21 cellular contexts compared by ENCODE assay signal in genomic region chr17:61565213-61565612, GRCh38. TPM values are rescaled to one million over a fixed set of nuclear protein-coding genes. Genes with fewer than 3 reads are reported as not detected.
DNase-seq lines count a peak whose midpoint lies in the region; ATAC-seq, FAIRE-seq and TF ChIP-seq lines count a peak whose summit lies in the region.
"Had no signal": no experiment of that assay in that cellular context is flagged by ENCODE, and none has a peak within 500 bp of the region (broad histone marks: within the 10 kb centered on the region; RNA-seq: fewer than 3 reads in every experiment).

No MANE protein-coding gene starts in this region.

- in situ Hi-C loops in HepG2 (cut with HindIII; ENCODE audit: extremely low pct_ligation_motif_present, low pct_unique_long_range_greater_than_20kb) = no loop called here

- no peaks in the 10 kb centered on the region for H3K9me2 ChIP-seq in OCI-LY7 (ENCODE audit: insufficient read depth, low read length)

- no peak for TF ChIP-seq CTCF in HepG2 (CRISPR knock-in tag; IDR thresholded peaks at IDR 0.05)
- TF ChIP-seq CTCF in right lobe of liver (IDR thresholded peaks at IDR 0.05) = no peak
- TF ChIP-seq CTCF in OCI-LY7 (conservative IDR thresholded peaks at IDR 0.05; ENCODE audit: low read length) = no peak

- no peak overlapping the region for H4K91ac ChIP-seq in neuronal stem cell (ENCODE audit: low read depth, low read length, poor library complexity)

- intact Hi-C loops in HepG2 (cut with micrococcal nuclease; ENCODE audit: unreplicated experiment) (no loop called here), right lobe of liver (cut with DNase I) (no loop called here), OCI-LY7 (cut with micrococcal nuclease; ENCODE audit: unreplicated experiment) (no loop called here)

- H3K27me3 ChIP-seq in HepG2 (ENCODE audit: control insufficient read depth in 1 of 2, insufficient read depth in 2 of 2, low read length in 2 of 2) (no peaks in the 10 kb centered on the region), right lobe of liver (no peaks in the 10 kb centered on the region), neuronal stem cell (ENCODE audit: control insufficient read depth in 3 of 3, insufficient read depth in 3 of 3, low read depth in 1 of 3, low read length in 3 of 3) (no peaks in the 10 kb centered on the region)
- H3K27me3 ChIP-seq: BLaER1 had no signal

- DNase-seq in HepG2 (ENCODE audit: low spot score) (no peak), right lobe of liver (no peak), OCI-LY7 (ENCODE audit: low spot score) (no peak), neuronal stem cell (ENCODE audit: low spot score) (no peak), SKM-1 treated with dmso at 0.1 percent for 144 hours (lab: John Stamatoyannopoulos, UW; ENCODE audit: unreplicated experiment) (no peak), erythroblast (lab: John Stamatoyannopoulos, UW) (no peak)
- no peak for DNase-seq in stimulated activated CD4-positive, alpha-beta T cell treated with anti-CD3 and anti-CD28 coated beads, Interleukin-12 subunit alpha, Interleukin-12 subunit beta, amount 100 ng/mL, for 4 hours
- DNase-seq: CD4-positive, alpha-beta memory T cell; DMS79 treated with DMSO at 0.1 percent for 48 hours; GF-D8; IMR-90; KBM-7 had no signal

- H3K36me3 ChIP-seq in HepG2 (replicated peaks in 1 of 2; ENCODE audit: control insufficient read depth in 1 of 2, insufficient read depth in 2 of 2, low read length in 2 of 2) (no peaks in the 10 kb centered on the region), right lobe of liver (no peaks in the 10 kb centered on the region), OCI-LY7 (ENCODE audit: insufficient read depth, low read length) (no peaks in the 10 kb centered on the region; the same call in 1 of the 2 replicates), neuronal stem cell (replicated peaks in 1 of 2; ENCODE audit: control insufficient read depth in 2 of 2, insufficient read depth in 2 of 2, low read length in 2 of 2) (no peaks in the 10 kb centered on the region)
- H3K36me3 ChIP-seq: BLaER1, HAP-1 had no signal

- ATAC-seq in HepG2 (no peak), right lobe of liver (no peak)

- H3K4me1 ChIP-seq in HepG2 (ENCODE audit: insufficient read depth, low read length) (peaks cover 25% of the 10 kb centered on the region), right lobe of liver (no peaks in the 10 kb centered on the region), OCI-LY7 (ENCODE audit: insufficient read depth, low read length, poor library complexity, severe bottlenecking) (peaks cover 44% of the 10 kb centered on the region), neuronal stem cell (ENCODE audit: control insufficient read depth in 2 of 2, insufficient read depth in 1 of 2, low read depth in 1 of 2, low read length in 2 of 2) (no peaks in the 10 kb centered on the region)
- H3K4me1 ChIP-seq: BLaER1 had no signal

- no peak overlapping the region for H3K23ac ChIP-seq in neuronal stem cell (ENCODE audit: low read depth, low read length, poor library complexity)

- H3K4me2 ChIP-seq in HepG2 (ENCODE audit: low read depth, low read length) = no peak overlapping the region
- peak overlapping the region; percentile 26; the same call in 1 of the 2 replicates for H3K4me2 ChIP-seq in OCI-LY7 (ENCODE audit: low read length)
- no peak overlapping the region for H3K4me2 ChIP-seq in neuronal stem cell (ENCODE audit: insufficient read depth, low read length, poor library complexity, severe bottlenecking)
- H3K4me2 ChIP-seq: BLaER1 had no signal

- H3K79me2 ChIP-seq in HepG2 (ENCODE audit: insufficient read depth, low read length) (no peaks in the 10 kb centered on the region), OCI-LY7 (ENCODE audit: insufficient read depth, low read depth, low read length) (no peaks in the 10 kb centered on the region)

- H2BK120ac ChIP-seq in neuronal stem cell (ENCODE audit: low read depth, low read length) = no peak overlapping the region

- H3K4me3 ChIP-seq in HepG2 (replicated peaks in 1 of 3; ENCODE audit: insufficient read depth in 1 of 3, low read depth in 2 of 3, low read length in 3 of 3) = no peak overlapping the region
- H3K4me3 ChIP-seq in right lobe of liver = no peak overlapping the region
- no peak overlapping the region for H3K4me3 ChIP-seq in OCI-LY7 (ENCODE audit: low read depth, low read length, poor library complexity, severe bottlenecking)
- H3K4me3 ChIP-seq in neuronal stem cell (ENCODE audit: low read length in 2 of 2) = no peak overlapping the region
- H3K4me3 ChIP-seq: BLaER1, HAP-1 had no signal

- CTCF ChIA-PET in HepG2 (lab: Yijun Ruan, JAX; ENCODE audit: low intra/inter-chr PET ratio, low total read pairs) (no interaction called here), OCI-LY7 (lab: Charles Lee; ENCODE audit: unreplicated experiment) (no interaction called here)

- TF ChIP-seq EP300 in HepG2 (IDR thresholded peaks at IDR 0.05; ENCODE audit: low read depth in 2 of 2, low read length in 2 of 2) = no peak
- TF ChIP-seq EP300 in HepG2 (CRISPR knock-in tag; IDR thresholded peaks at IDR 0.05; ENCODE audit: borderline replicate concordance) = no peak

- H3K4ac ChIP-seq in neuronal stem cell (ENCODE audit: low read length) = no peak overlapping the region

- POLR2A ChIA-PET in HepG2 (lab: Yijun Ruan, JAX) (no interaction called here), OCI-LY7 (lab: Charles Lee) (interaction anchor here (0.9 to 1.9 kb wide), 2 partner anchors 9 to 14 kb away, joined by 3 to 7 read pairs; no protein-coding TSS in a partner anchor)

- H3K27ac ChIP-seq in HepG2 (ENCODE audit: extremely low read length, insufficient read depth, low read length) (no peak overlapping the region), right lobe of liver (no peak overlapping the region), OCI-LY7 (ENCODE audit: low read depth, low read length, poor library complexity, severe bottlenecking) (no peak overlapping the region), neuronal stem cell (replicated peaks; ENCODE audit: low read length) (no peak overlapping the region)
- H3K27ac ChIP-seq: 22Rv1, BLaER1, HL-60 had no signal

- H3K9ac ChIP-seq in HepG2 (ENCODE audit: insufficient read depth, low read depth, low read length) = no peak overlapping the region
- H3K9ac ChIP-seq in neuronal stem cell (ENCODE audit: low read depth, low read length, poor library complexity) = no peak overlapping the region
- H3K9ac ChIP-seq: BLaER1 had no signal

- no peak overlapping the region for H2AK5ac ChIP-seq in neuronal stem cell (ENCODE audit: low read depth, low read length)

- BruUV-seq in HepG2 (replicated peaks; lab: Mats Ljungman, UMichigan) (no TSS peak), OCI-LY7 (replicated peaks; lab: Mats Ljungman, UMichigan) (no TSS peak)

- H4K20me1 ChIP-seq in HepG2 (ENCODE audit: insufficient read depth, low read length) = no peaks in the 10 kb centered on the region
- H4K20me1 ChIP-seq in OCI-LY7 (ENCODE audit: insufficient read depth, low read length) = no peaks in the 10 kb centered on the region
- H4K20me1 ChIP-seq: BLaER1 had no signal

- no peak overlapping the region for H3K18ac ChIP-seq in neuronal stem cell (ENCODE audit: low read length)

- H2BK12ac ChIP-seq in neuronal stem cell (ENCODE audit: low read length) = no peak overlapping the region

- TF ChIP-seq POLR2A in HepG2 (IDR thresholded peaks at IDR 0.05; ENCODE audit: insufficient read depth in 1 of 2, low read depth in 2 of 2, low read length in 2 of 2) (no peak), right lobe of liver (IDR thresholded peaks at IDR 0.05) (no peak), erythroblast (IDR thresholded peaks at IDR 0.05; ENCODE audit: low read length) (no peak)

- no peak overlapping the region for H2BK15ac ChIP-seq in neuronal stem cell (ENCODE audit: low read length)

- H2BK5ac ChIP-seq in neuronal stem cell (ENCODE audit: low read length) = no peak overlapping the region

- no peak overlapping the region for H4K8ac ChIP-seq in neuronal stem cell (ENCODE audit: low read depth, low read length)

- no peaks in the 10 kb centered on the region for H3K79me1 ChIP-seq in neuronal stem cell (ENCODE audit: low read depth, low read length)

- TF ChIP-seq RAD21 in HepG2 (CRISPR knock-in tag; IDR thresholded peaks at IDR 0.05) = no peak

- 50% methylated on average over 4 of the region's 4 CpGs for WGBS in HepG2 (ENCODE audit: low lambda C conversion rate)
- WGBS in right lobe of liver (ENCODE audit: insufficient coverage, low coverage, low lambda C conversion rate, missing lambda C conversion rate) = 51% methylated on average over 4 of the region's 4 CpGs
- WGBS in neuronal stem cell (ENCODE audit: extremely low coverage in 2 of 2, insufficient read length in 2 of 2, insufficient replicate concordance in 1 of 2), 2 donors = no CpG with 5 or more reads among the region's 4 CpGs

- H3K14ac ChIP-seq in neuronal stem cell (ENCODE audit: low read length) = no peak overlapping the region

- no peak overlapping the region for H2AFZ ChIP-seq in HepG2 (ENCODE audit: low read length)
- peak overlapping the region; percentile 92 for H2AFZ ChIP-seq in OCI-LY7 (ENCODE audit: low read length)
- peak overlapping the region; percentile 68 for H2AFZ ChIP-seq in neuronal stem cell (ENCODE audit: low read length)

- no peak for FAIRE-seq in HepG2 (lab: Jason Lieb, UNC)
- FAIRE-seq: GM19239 had no signal

- H3K9me3 ChIP-seq in HepG2 (ENCODE audit: low read length) (0 out of 2 replicates have a peak, but pooled peaks cover 3% of the 10 kb centered on the region), right lobe of liver (no peaks in the 10 kb centered on the region), OCI-LY7 (ENCODE audit: low read length) (peaks cover 3% of the 10 kb centered on the region; the same call in 1 of the 2 replicates), neuronal stem cell (replicated peaks in 1 of 2; ENCODE audit: control insufficient read depth in 2 of 2, insufficient read depth in 1 of 2, low read depth in 1 of 2, low read length in 2 of 2) (peaks cover 0 to 2% of the 10 kb centered on the region in 2 donors)

RNA-seq across cellular contexts. Expression of gene NACA2, which starts 25.8 kb away (rescaled TPM):
- total RNA-seq in HepG2 (2016; rRNA removed; fragmentation: Illumina TruSeq; extraction: Trizol) (0.56 TPM in 1 of 2 replicates, not detected in the other), right lobe of liver (not detected), OCI-LY7 (2022) (not detected in 2 replicates)
- total RNA-seq in HepG2 (2016; cell fraction: cytosol; rRNA removed; fragmentation: Illumina TruSeq; extraction: Trizol; ENCODE audit: low read depth) = not detected in 2 replicates
- 0.26 TPM in 1 of 2 replicates, not detected in the other for total RNA-seq in HepG2 (2016; cell fraction: insoluble cytoplasmic fraction; rRNA removed; fragmentation: Illumina TruSeq; extraction: Trizol)
- total RNA-seq in HepG2 (2016; cell fraction: membrane; rRNA removed; fragmentation: Illumina TruSeq; extraction: Trizol) = 0.24 and 0.34 TPM in 2 replicates
- not detected in 2 replicates for total RNA-seq in HepG2 (2016; cell fraction: nucleus; rRNA removed; fragmentation: Illumina TruSeq; extraction: Trizol)
- polyA plus RNA-seq in HepG2 (2011; rRNA removed) = 0.09 and 0.21 TPM in 2 replicates
- not detected in 2 replicates for polyA plus RNA-seq in HepG2 (2011; cell fraction: cytosol; rRNA removed)
- polyA plus RNA-seq in HepG2 (2011; cell fraction: nucleus; rRNA removed) = not detected in 2 replicates
- polyA plus RNA-seq in HepG2 (2012) = 0.53 and 0.59 TPM in 2 replicates
- polyA plus RNA-seq in HepG2 (2016; cell fraction: cytosol; fragmentation: Illumina TruSeq; extraction: Trizol; ENCODE audit: low read depth) = 0.18 and 0.19 TPM in 2 replicates
- not detected in 2 replicates for polyA plus RNA-seq in HepG2 (2016; cell fraction: insoluble cytoplasmic fraction; fragmentation: Illumina TruSeq; extraction: Trizol; ENCODE audit: low read depth)
- 0.26 TPM in 1 of 2 replicates, not detected in the other for polyA plus RNA-seq in HepG2 (2016; cell fraction: membrane; fragmentation: Illumina TruSeq; extraction: Trizol; ENCODE audit: low read depth)
- not detected in 2 replicates for polyA plus RNA-seq in HepG2 (2016; cell fraction: nucleus; fragmentation: Illumina TruSeq; extraction: Trizol; ENCODE audit: insufficient read depth, low read depth)
- polyA minus RNA-seq in HepG2 (2011; rRNA and poly(A)+ RNA removed; ENCODE audit: low replicate concordance) = not detected in 2 replicates
- not detected in 2 replicates for polyA minus RNA-seq in HepG2 (2011; cell fraction: cytosol; rRNA and poly(A)+ RNA removed)
- polyA minus RNA-seq in HepG2 (2011; cell fraction: nucleus; rRNA and poly(A)+ RNA removed) = not detected in 2 replicates
- total RNA-seq in OCI-LY7 (2014; rRNA removed; shearing (Covaris generic)) = 0.23 TPM in 1 of 2 replicates, not detected in the other
- not detected for polyA plus RNA-seq in neuronal stem cell (2013, experiment 1 of 2)
- not detected for polyA plus RNA-seq in neuronal stem cell (2013, experiment 2 of 2)
- total RNA-seq: A673; CD4-positive, alpha-beta memory T cell; H4; HT1080; IMR-90 had no signal
- polyA plus RNA-seq: CD14-positive monocyte; CD4-positive, alpha-beta memory T cell; IMR-90 had no signal
